Comparison of ENCODE assay signal across 1 cellular context in the genomic region with DNA sequence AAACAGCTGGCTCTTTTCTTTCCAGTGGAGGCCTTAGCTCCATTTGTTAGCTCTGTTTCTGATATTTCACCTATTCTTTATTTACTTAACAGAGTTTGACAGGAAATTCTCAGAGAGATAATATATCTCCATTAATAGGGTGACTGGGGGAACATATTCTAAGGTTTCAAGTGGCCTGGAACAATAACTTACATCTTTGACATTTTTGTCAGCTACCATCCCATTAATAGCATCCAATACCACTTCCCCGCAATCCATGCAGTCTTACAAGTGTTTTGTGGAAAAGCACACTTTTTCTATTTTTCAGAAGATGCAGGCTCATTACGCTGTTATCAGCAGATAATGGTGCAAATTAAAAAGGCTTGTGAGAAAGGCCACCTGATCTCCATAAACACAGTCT.
TF ChIP-seq lines count a peak whose summit lies in the region.

No MANE protein-coding gene starts in this region.

TF ChIP-seq in A549, 52 proteins besides CTCF, POLR2A, EP300 and RAD21 (continued from another document):
- TF ChIP-seq ZNF302 (CRISPR knock-in tag; IDR thresholded peaks at IDR 0.05) (no peak), CHD4 (IDR thresholded peaks at IDR 0.05; ENCODE audit: borderline replicate concordance) (no peak)
